8 cellular contexts compared by ENCODE assay signal in genomic region chr1:224182866-224183590, GRCh38. TPM values are rescaled to one million over a fixed set of nuclear protein-coding genes. Genes with fewer than 3 reads are reported as not detected.
DNase-seq lines count a peak whose midpoint lies in the region; ATAC-seq and FAIRE-seq lines count a peak whose summit lies in the region.

Gene DEGS1 (plus strand): TSS chr1:224183240. CDS start chr1:224183337, 97 bp downstream.

- H3K4me1 Mint-ChIP-seq in T-helper 1 cell treated with Interleukin-12 subunit alpha and Interleukin-12 subunit beta and Interleukin-4 antibody, amounts not matched to agents 30 μg/mL and 1 μg/mL, for 36 hours (ENCODE audit: low read depth), result peaks cover 46% of the 10 kb centered on the region

- DNase-seq in NCI-H1417 treated with DMSO at 0.1 percent for 48 hours (lab: John Stamatoyannopoulos, UW) (peak; percentile 37), amniotic epithelial cell (ENCODE audit: low read depth) (peak; percentile 54), left ventricle myocardium superior (peak; percentile 91), pulmonary artery endothelial cell (ENCODE audit: low read depth, low spot score) (peak; percentile 52), urothelium cell line (ENCODE audit: low spot score) (peak; percentile 97)

- peak within 1 kb of the TSS; percentile 89 for H3K4me3 Mint-ChIP-seq in T-helper 1 cell treated with Interleukin-12 subunit alpha and Interleukin-12 subunit beta and Interleukin-4 antibody, amounts not matched to agents 30 μg/mL and 1 μg/mL, for 36 hours

- no peaks in the 10 kb centered on the region for H3K9me3 Mint-ChIP-seq in T-helper 1 cell treated with Interleukin-12 subunit alpha and Interleukin-12 subunit beta and Interleukin-4 antibody, amounts not matched to agents 30 μg/mL and 1 μg/mL, for 36 hours

- H3K27ac Mint-ChIP-seq in T-helper 1 cell treated with Interleukin-12 subunit alpha and Interleukin-12 subunit beta and Interleukin-4 antibody, amounts not matched to agents 30 μg/mL and 1 μg/mL, for 36 hours, result peak within 1 kb of the TSS; percentile 87

- no peak for FAIRE-seq in urothelium cell line (lab: Jason Lieb, UNC)

- intact Hi-C loops in left ventricle myocardium superior (cut with micrococcal nuclease), result no loop called here

- ATAC-seq in GM18498 (IDR thresholded peaks at IDR 0.05; ENCODE audit: unreplicated experiment) (peak; percentile 80), HG02840 (IDR thresholded peaks at IDR 0.05; ENCODE audit: low FRiP score, unreplicated experiment) (peak; percentile 69), left ventricle myocardium superior (peak; percentile 97)

- peaks cover 22% of the 10 kb centered on the region for H3K36me3 Mint-ChIP-seq in T-helper 1 cell treated with Interleukin-12 subunit alpha and Interleukin-12 subunit beta and Interleukin-4 antibody, amounts not matched to agents 30 μg/mL and 1 μg/mL, for 36 hours (ENCODE audit: low read depth)

- peaks cover 5% of the 10 kb centered on the region for H3K27me3 Mint-ChIP-seq in T-helper 1 cell treated with Interleukin-12 subunit alpha and Interleukin-12 subunit beta and Interleukin-4 antibody, amounts not matched to agents 30 μg/mL and 1 μg/mL, for 36 hours (ENCODE audit: low read depth)

RNA-seq across cellular contexts. Expression of gene DEGS1, which starts in this region (rescaled TPM):
- total RNA-seq in left ventricle myocardium superior (61.5 TPM), pulmonary artery endothelial cell (77.7 and 88.4 TPM in 2 replicates)

Comparison
In these comparisons a context has a peak if more than half of its experiments do, and no peak if none do; other contexts are left out.
1. Peak in every context shown above with its lines: DNase-seq and ATAC-seq.
2. DNase-seq: peak in every context shown above with its lines; median percentile 97 in urothelium cell line; 91 in left ventricle myocardium superior; 54 in amniotic epithelial cell; 52 in pulmonary artery endothelial cell; 37 in NCI-H1417 treated with DMSO at 0.1 percent for 48 hours.